In genomic region chr16:3587547-3588110, GRCh38 we compare ENCODE assay signal across 18 cellular contexts. TPM values are rescaled to one million over a fixed set of nuclear protein-coding genes. Genes with fewer than 3 reads are reported as not detected.
DNase-seq lines count a peak whose midpoint lies in the region; ATAC-seq and TF ChIP-seq lines count a peak whose summit lies in the region.
"Had no signal": no experiment of that assay in that cellular context is flagged by ENCODE, and none has a peak within 500 bp of the region (broad histone marks: within the 10 kb centered on the region; RNA-seq: fewer than 3 reads in every experiment).

No MANE protein-coding gene starts in this region.

- H3K27ac ChIP-seq in BLaER1: peak overlapping the region; percentile 72; the same call in 1 of the 2 replicates
- H3K27ac ChIP-seq: left lung, WERI-Rb-1 had no signal

- H3K27me3 ChIP-seq in BLaER1: no peaks in the 10 kb centered on the region
- H3K27me3 ChIP-seq: left lung had no signal

- peak overlapping the region; percentile 23; the same call in 1 of the 2 replicates for H3K4me3 ChIP-seq in BLaER1
- H3K4me3 ChIP-seq: left lung had no signal

- TF ChIP-seq POLR2A in Raji (IDR thresholded peaks at IDR 0.05; ENCODE audit: insufficient read depth, low read depth, low read length): peak; percentile 43

- peak overlapping the region; percentile 96 for H3K4me2 ChIP-seq in BLaER1

- H3K9me3 ChIP-seq in BLaER1: no peaks in the 10 kb centered on the region
- H3K9me3 ChIP-seq: left lung had no signal

- H3K4me1 ChIP-seq in BLaER1: peaks cover 71% of the 10 kb centered on the region

- H3K9ac ChIP-seq in BLaER1: peak overlapping the region; percentile 58

- intact Hi-C loops in left ventricle myocardium superior (cut with micrococcal nuclease): no loop called here

- DNase-seq in SK-N-DZ (ENCODE audit: low spot score) (no peak), NCI-H2227 treated with DMSO at 0.1 percent for 48 hours (lab: John Stamatoyannopoulos, UW) (no peak), left ventricle myocardium superior (no peak), NCI-H82 (lab: John Stamatoyannopoulos, UW) (no peak)
- DNase-seq: activated CD8-positive, alpha-beta memory T cell treated with anti-CD3 and anti-CD28 coated beads for 24 hours; amygdala; CD4-positive, alpha-beta memory T cell; stimulated activated CD4-positive, alpha-beta T cell treated with anti-CD3 and anti-CD28 coated beads, Interleukin-4, amount 100 ng/mL, for 4 hours; WERI-Rb-1 had no signal

- H3K36me3 ChIP-seq in BLaER1: peaks cover 44% of the 10 kb centered on the region

- peak; percentile 68 for ATAC-seq in GM19397 (IDR thresholded peaks at IDR 0.05; ENCODE audit: unreplicated experiment)
- ATAC-seq in HG03342 (IDR thresholded peaks at IDR 0.05; ENCODE audit: unreplicated experiment): peak; percentile 73
- ATAC-seq in left ventricle myocardium superior: no peak
- ATAC-seq: HCT116, left lung had no signal

- 0 out of 2 replicates have a peak, but pooled peaks cover 14% of the 10 kb centered on the region for H4K20me1 ChIP-seq in BLaER1

RNA-seq across cellular contexts. Expression of gene NLRC3, which starts 10.4 kb away (rescaled TPM):
- polyA plus RNA-seq in SK-N-DZ (2014; cell fraction: cytosol; rRNA removed): not detected in 2 replicates
- polyA plus RNA-seq in SK-N-DZ (2014; cell fraction: nucleus; rRNA removed): 0.65 TPM in 1 of 2 replicates, not detected in the other
- total RNA-seq in left ventricle myocardium superior: 1.1 TPM
- total RNA-seq: LHCN-M2, myocyte, NCI-H460 had no signal

RNA-seq across cellular contexts. Expression of gene SLX4, which starts 23.8 kb away (rescaled TPM):
- polyA plus RNA-seq in SK-N-DZ (2014; cell fraction: cytosol; rRNA removed): 4.0 and 4.2 TPM in 2 replicates
- 9.0 and 13.8 TPM in 2 replicates for polyA plus RNA-seq in SK-N-DZ (2014; cell fraction: nucleus; rRNA removed)
- 3.2 TPM for total RNA-seq in left ventricle myocardium superior
